15 cellular contexts compared by ENCODE assay signal in the genomic region with DNA sequence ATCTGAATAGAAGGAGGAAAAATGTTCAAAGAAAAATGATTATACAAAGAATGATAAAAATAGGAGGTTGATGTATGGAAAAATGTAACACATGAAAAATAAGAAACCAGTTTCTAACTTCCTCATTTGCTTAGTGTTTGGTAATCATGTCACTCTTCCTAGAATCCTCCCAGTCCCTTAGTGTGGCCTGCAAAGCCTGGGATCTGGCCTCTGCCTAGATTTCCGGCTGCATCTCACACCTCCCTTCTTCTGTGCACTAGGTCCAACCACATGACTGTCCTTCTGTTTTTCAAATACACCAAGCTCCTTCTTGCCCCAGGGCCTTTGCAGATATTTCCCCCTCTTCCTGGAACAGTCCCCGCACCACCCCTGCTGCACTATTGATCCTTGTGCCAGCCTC.
"Had no signal": no experiment of that assay in that cellular context is flagged by ENCODE, and none has a peak within 500 bp of the region (broad histone marks: within the 10 kb centered on the region; RNA-seq: fewer than 3 reads in every experiment).

No MANE protein-coding gene starts in this region.

- H3K4me3 ChIP-seq: adrenal gland, coronary artery, lung, tibial artery had no signal

- H3K27ac Mint-ChIP-seq: naive B cell; stimulated activated memory B cell treated with anti-CD40 and anti-IgM and Interleukin-4, amounts not matched to agents 10 μg/mL and 1 μg/mL and 100 μg/mL, for 72 hours; WTC11 had no signal

- DNase-seq: activated CD4-positive, alpha-beta T cell treated with anti-CD3 and anti-CD28 coated beads, Interleukin-2, amount 50 U/mL, for 4 hours; activated naive CD4-positive, alpha-beta T cell treated with anti-CD3 and anti-CD28 coated beads, Interleukin-2, amount 50 U/mL, for 16 hours; activated T-cell treated with anti-CD3 and anti-CD28 coated beads, Interleukin-2, amount 50 U/mL, for 1 hour; central memory CD4-positive, alpha-beta T cell; effector memory CD4-positive, alpha-beta T cell; hypothalamus; kidney glomerular epithelial cell; naive B cell; stimulated activated CD4-positive, alpha-beta T cell treated with anti-CD3 and anti-CD28 coated beads, Interleukin-1b, Interleukin-23, amount 100 ng/mL, for 48 hours had no signal

- H3K4me1 Mint-ChIP-seq: naive B cell; stimulated activated memory B cell treated with anti-CD40 and anti-IgM and Interleukin-4, amounts not matched to agents 10 μg/mL and 1 μg/mL and 100 μg/mL, for 72 hours; WTC11 had no signal

- H3K4me3 Mint-ChIP-seq: naive B cell; stimulated activated memory B cell treated with anti-CD40 and anti-IgM and Interleukin-4, amounts not matched to agents 10 μg/mL and 1 μg/mL and 100 μg/mL, for 72 hours; WTC11 had no signal

- H3K36me3 Mint-ChIP-seq: naive B cell; stimulated activated memory B cell treated with anti-CD40 and anti-IgM and Interleukin-4, amounts not matched to agents 10 μg/mL and 1 μg/mL and 100 μg/mL, for 72 hours had no signal
